16 cellular contexts compared by ENCODE assay signal in the genomic region with DNA sequence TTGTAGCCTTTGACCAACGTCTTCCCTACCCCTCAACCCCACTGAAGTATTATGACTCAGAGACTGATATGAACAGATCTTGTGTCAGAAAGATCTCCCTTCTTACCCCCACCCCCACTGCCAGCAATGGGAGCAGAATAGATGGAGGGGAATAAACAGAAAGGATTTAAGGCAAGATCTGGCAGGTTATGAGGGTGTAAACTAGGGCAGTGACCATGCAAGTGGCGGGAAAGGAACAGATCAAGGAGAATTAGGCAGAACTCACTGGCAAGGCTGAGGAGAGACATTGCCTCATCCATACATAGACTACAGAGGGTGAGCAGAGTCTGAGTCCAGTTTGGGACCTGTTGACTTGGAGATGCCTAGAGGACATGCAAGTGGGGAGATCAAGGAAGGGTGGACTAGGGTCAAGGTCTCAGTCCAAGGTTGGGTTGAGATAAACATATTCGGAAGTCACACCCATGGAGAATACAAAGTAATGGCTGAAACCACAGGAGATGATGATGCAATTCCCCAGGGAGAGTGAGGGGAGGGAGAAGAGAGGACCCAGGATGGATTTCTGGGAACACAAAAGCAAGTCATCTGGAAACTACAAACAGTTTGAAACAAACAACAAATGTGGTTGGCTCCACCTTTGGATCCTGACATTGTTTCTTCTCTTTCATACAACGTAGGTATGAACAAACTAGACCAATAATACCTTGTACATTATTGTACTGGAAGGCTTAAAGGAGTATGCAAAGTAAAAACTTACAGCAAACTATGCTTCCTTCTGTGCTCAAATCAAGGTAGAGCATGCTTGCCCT. TPM values are rescaled to one million over a fixed set of nuclear protein-coding genes. Genes with fewer than 3 reads are reported as not detected.
"Had no signal": no experiment of that assay in that cellular context is flagged by ENCODE, and none has a peak within 500 bp of the region (broad histone marks: within the 10 kb centered on the region; RNA-seq: fewer than 3 reads in every experiment).

No MANE protein-coding gene starts in this region.

- H3K4me3 Mint-ChIP-seq: activated T-helper 1 cell treated with anti-CD3 and anti-CD28 coated beads, Interleukin-12 subunit alpha, Interleukin-12 subunit beta, Interleukin-2, Interleukin-4 antibody, amounts not matched to agents 30 ng/mL and 10 ng/mL and 1 ng/mL, durations not matched to agents 14 hours and 24 hours and 36 hours; stimulated activated naive CD8-positive, alpha-beta T cell treated with anti-CD3 and anti-CD28 coated beads, Interleukin-15, amount 100 ng/mL, for 72 hours had no signal

- H3K27ac ChIP-seq: ascending aorta, epithelial cell of prostate, psoas muscle, upper lobe of left lung had no signal

- H3K27ac Mint-ChIP-seq: stimulated activated naive CD8-positive, alpha-beta T cell treated with anti-CD3 and anti-CD28 coated beads, Interleukin-15, amount 100 ng/mL, for 72 hours had no signal

- H3K4me1 ChIP-seq: ascending aorta, psoas muscle had no signal

- H3K9me3 ChIP-seq: ascending aorta, psoas muscle, upper lobe of left lung had no signal

- ATAC-seq: psoas muscle; sciatic nerve; stimulated activated naive CD8-positive, alpha-beta T cell treated with anti-CD3 and anti-CD28 coated beads, Interleukin-15, amount 100 ng/mL, for 72 hours had no signal

- H3K36me3 ChIP-seq: ascending aorta, upper lobe of left lung had no signal

- H3K27me3 ChIP-seq: ascending aorta, upper lobe of left lung had no signal

- H3K4me3 ChIP-seq: ascending aorta, psoas muscle, upper lobe of left lung had no signal

- DNase-seq: activated CD8-positive, alpha-beta memory T cell treated with anti-CD3 and anti-CD28 coated beads for 24 hours; foreskin melanocyte; kidney glomerular epithelial cell; mesendoderm; psoas muscle; stimulated activated naive CD8-positive, alpha-beta T cell treated with anti-CD3 and anti-CD28 coated beads, Interleukin-15, amount 100 ng/mL, for 72 hours; SW 1271; upper lobe of left lung had no signal

RNA-seq across cellular contexts. Expression of gene IL6, which starts 44.9 kb away (rescaled TPM):
- total RNA-seq: cerebellum, liver, temporal lobe had no signal
- polyA plus RNA-seq: neural cell had no signal
